20 cellular contexts compared by ENCODE assay signal in the genomic region with DNA sequence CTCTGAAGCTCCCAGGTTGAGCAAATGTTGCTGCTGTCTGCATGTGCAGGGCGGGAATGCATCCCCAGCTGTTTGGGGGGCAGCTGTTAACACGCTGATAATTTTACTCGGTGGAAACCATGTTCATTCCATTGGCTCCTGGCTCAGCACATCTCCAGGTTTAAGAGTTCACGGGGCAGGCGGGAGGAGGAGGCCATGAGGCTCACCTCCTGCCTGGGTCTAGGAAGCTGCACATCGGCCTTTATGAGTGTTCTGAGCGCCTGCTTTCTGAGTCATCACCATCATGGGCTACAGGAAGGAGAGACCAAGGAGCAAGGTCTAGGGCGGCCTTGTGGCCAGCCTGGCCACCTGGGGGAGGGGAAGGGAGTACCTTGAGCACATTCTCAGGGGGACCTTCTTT. TPM values are rescaled to one million over a fixed set of nuclear protein-coding genes. Genes with fewer than 3 reads are reported as not detected.
DNase-seq lines count a peak whose midpoint lies in the region; ATAC-seq and TF ChIP-seq lines count a peak whose summit lies in the region.
"Had no signal": no experiment of that assay in that cellular context is flagged by ENCODE, and none has a peak within 500 bp of the region (broad histone marks: within the 10 kb centered on the region; RNA-seq: fewer than 3 reads in every experiment).

No MANE protein-coding gene starts in this region.

- BruUV-seq in HCT116 (replicated peaks; lab: Mats Ljungman, UMichigan), result no TSS peak

- intact Hi-C loops in HCT116 (cut with micrococcal nuclease), result no loop called here

- H3K27ac ChIP-seq in HCT116 (ENCODE audit: low read depth, low read length), result no peak overlapping the region
- H3K27ac ChIP-seq in angular gyrus (ENCODE audit: low read depth, low read length), result peak overlapping the region; percentile 98
- peak overlapping the region; percentile 98 for H3K27ac ChIP-seq in substantia nigra (ENCODE audit: low read depth, low read length, poor library complexity, severe bottlenecking)
- no peak overlapping the region for H3K27ac ChIP-seq in CD8-positive, alpha-beta memory T cell (ENCODE audit: low read depth, low read length)
- H3K27ac ChIP-seq: PC-9 had no signal

- H3K4me2 ChIP-seq in HCT116 (ENCODE audit: low read length), result peak overlapping the region; percentile 5; the same call in 1 of the 2 replicates
- H3K4me2 ChIP-seq: PC-9 had no signal

- RAD21 ChIA-PET in HCT116 (lab: Charles Lee; ENCODE audit: low non-redundant PET in 1 of 2, low total read pairs in 2 of 2, uncharacterized antibody in 2 of 2, unreplicated experiment in 2 of 2), result no interaction called here

- H2AFZ ChIP-seq in HCT116 (ENCODE audit: low read depth, low read length, poor library complexity, severe bottlenecking), result no peak overlapping the region
- H2AFZ ChIP-seq: PC-9 had no signal

- peaks cover 2 to 12% (median 8%) of the 10 kb centered on the region in 5 donors for H3K9me3 Mint-ChIP-seq in CD8-positive, alpha-beta memory T cell
- H3K9me3 Mint-ChIP-seq: CD4-positive, alpha-beta T cell had no signal

- CTCF ChIA-PET in HCT116 (lab: Charles Lee), result no interaction called here
- CTCF ChIA-PET in CD8-positive, alpha-beta memory T cell (lab: Charles Lee), result no interaction called here

- no peaks in the 10 kb centered on the region for H4K20me1 ChIP-seq in HCT116 (ENCODE audit: insufficient read depth)

- no peak overlapping the region for H3K27ac Mint-ChIP-seq in CD8-positive, alpha-beta memory T cell
- H3K27ac Mint-ChIP-seq: CD4-positive, alpha-beta T cell had no signal

- ATAC-seq in HCT116 (no peak), GM18868 (IDR thresholded peaks at IDR 0.05; ENCODE audit: unreplicated experiment) (no peak), HG03571 (IDR thresholded peaks at IDR 0.05; ENCODE audit: unreplicated experiment) (no peak)
- ATAC-seq: Right ventricle myocardium inferior had no signal

- H3K9me3 ChIP-seq in HCT116 (ENCODE audit: control insufficient read depth in 1 of 2, insufficient read depth in 1 of 2, low read depth in 1 of 2, low read length in 2 of 2), result no peaks in the 10 kb centered on the region; a peak in 1 of 4 replicates
- no peaks in the 10 kb centered on the region for H3K9me3 ChIP-seq in CD8-positive, alpha-beta memory T cell (ENCODE audit: low read length)
- H3K9me3 ChIP-seq: BE2C had no signal

- no peak for TF ChIP-seq POLR2A in HCT116 (IDR thresholded peaks at IDR 0.05; ENCODE audit: borderline replicate concordance, extremely low read depth, insufficient read depth, insufficient read length)

- no peak overlapping the region for H3K9ac ChIP-seq in HCT116 (ENCODE audit: low read length)

- H3K36me3 Mint-ChIP-seq in CD8-positive, alpha-beta memory T cell, result peaks cover 0 to 2% (median 0%) of the 10 kb centered on the region in 3 donors

- DNase-seq in HCT116 (ENCODE audit: low read depth, low spot score) (no peak), islet precursor cell (peak; percentile 75), substantia nigra (lab: John Stamatoyannopoulos, UW) (no peak)
- no peak for DNase-seq in CD8-positive, alpha-beta memory T cell
- no peak for DNase-seq in stimulated activated naive CD4-positive, alpha-beta T cell treated with Interleukin-2 at 50 U/mL for 16 hours (lab: John Stamatoyannopoulos, UW)
- DNase-seq: BE2C; CD4-positive, alpha-beta T cell; DMS79; HCEC 1CT; KBM-7; NCI-H1092; NCI-H146; NCI-H2081; NCI-H510A; NCI-H82; PC-9 had no signal

- H3K4me3 Mint-ChIP-seq in CD8-positive, alpha-beta memory T cell, result no peak overlapping the region
- H3K4me3 Mint-ChIP-seq: CD4-positive, alpha-beta T cell had no signal

- no peaks in the 10 kb centered on the region for H3K27me3 ChIP-seq in HCT116 (ENCODE audit: insufficient read depth, low read length)
- H3K27me3 ChIP-seq in CD8-positive, alpha-beta memory T cell (ENCODE audit: insufficient read depth, low read length, poor library complexity, severe bottlenecking), result no peaks in the 10 kb centered on the region
- H3K27me3 ChIP-seq: BE2C had no signal

- POLR2A ChIA-PET in HCT116 (lab: Charles Lee), result no interaction called here
- POLR2A ChIA-PET in CD8-positive, alpha-beta memory T cell (lab: Charles Lee), result no interaction called here

- H3K9me2 ChIP-seq in HCT116 (ENCODE audit: insufficient read depth), result no peaks in the 10 kb centered on the region

- TF ChIP-seq RAD21 in HCT116 (IDR thresholded peaks at IDR 0.05; ENCODE audit: low read depth), result no peak

- H3K79me2 ChIP-seq in HCT116 (ENCODE audit: insufficient read depth, low read length), result no peaks in the 10 kb centered on the region

- no peak overlapping the region for H3K4me3 ChIP-seq in HCT116 (replicated peaks in 1 of 2; ENCODE audit: low read depth in 1 of 2, low read length in 2 of 2)
- H3K4me3 ChIP-seq in CD8-positive, alpha-beta memory T cell (ENCODE audit: low read length), result no peak overlapping the region
- H3K4me3 ChIP-seq: PC-9 had no signal

- TF ChIP-seq CTCF in HCT116 (IDR thresholded peaks at IDR 0.05 in 2 of 3, conservative IDR thresholded peaks at IDR 0.05 in 1 of 3; ENCODE audit: borderline replicate concordance in 1 of 3, insufficient read depth in 1 of 3, low read depth in 2 of 3, low read length in 2 of 3), result no peak

- no peaks in the 10 kb centered on the region for H3K36me3 ChIP-seq in HCT116 (ENCODE audit: control insufficient read depth in 1 of 2, insufficient read depth in 2 of 2, low read length in 2 of 2)
- no peaks in the 10 kb centered on the region for H3K36me3 ChIP-seq in CD8-positive, alpha-beta memory T cell (ENCODE audit: insufficient read depth, low read length)
- H3K36me3 ChIP-seq: BE2C had no signal

- H3K4me1 ChIP-seq in HCT116 (ENCODE audit: control insufficient read depth in 1 of 2, insufficient read depth in 2 of 2, low read length in 2 of 2), result no peaks in the 10 kb centered on the region; a peak in 1 of 4 replicates
- H3K4me1 ChIP-seq in CD8-positive, alpha-beta memory T cell (ENCODE audit: insufficient read depth, low read length), result no peaks in the 10 kb centered on the region
- H3K4me1 ChIP-seq: BE2C had no signal

- peaks cover 2 to 24% of the 10 kb centered on the region in 2 donors for H3K27me3 Mint-ChIP-seq in CD8-positive, alpha-beta memory T cell

- H3K4me1 Mint-ChIP-seq in CD8-positive, alpha-beta memory T cell, result no peaks in the 10 kb centered on the region

TF ChIP-seq in HCT116, 20 proteins besides CTCF, POLR2A, EP300 and RAD21:
- no peak for TF ChIP-seq EZH2phosphoT487 (IDR thresholded peaks at IDR 0.05; ENCODE audit: borderline replicate concordance)
TF ChIP-seq in HCT116: peak in this region for 0.

RNA-seq across cellular contexts. Expression of gene AJAP1, which starts 29.7 kb away (rescaled TPM):
- not detected for total RNA-seq in HCT116 (2021; ENCODE audit: unreplicated experiment)
- polyA plus RNA-seq in HCT116 (2012), result not detected in 2 replicates
- total RNA-seq in CD8-positive, alpha-beta memory T cell, result not detected
- not detected for polyA plus RNA-seq in CD8-positive, alpha-beta memory T cell
- total RNA-seq: PC-9, Right ventricle myocardium inferior had no signal

Comparison
In these comparisons a context has a peak if more than half of its experiments do, and no peak if none do; other contexts are left out.
1. H3K27ac ChIP-seq: peak in angular gyrus (single experiment) and substantia nigra (single experiment); none in HCT116 (single experiment) and CD8-positive, alpha-beta memory T cell (single experiment).